17 cellular contexts compared by ENCODE assay signal in genomic region chr6:32815115-32815514, GRCh38. TPM values are rescaled to one million over a fixed set of nuclear protein-coding genes. Genes with fewer than 3 reads are reported as not detected.
DNase-seq lines count a peak whose midpoint lies in the region; TF ChIP-seq lines count a peak whose summit lies in the region.
"Had no signal": no experiment of that assay in that cellular context is flagged by ENCODE, and none has a peak within 500 bp of the region (broad histone marks: within the 10 kb centered on the region; RNA-seq: fewer than 3 reads in every experiment).

No MANE protein-coding gene starts in this region.

- peak overlapping the region; percentile 83 to 90 (median 86) for H3K27ac Mint-ChIP-seq in IgD-negative memory B cell
- no peak overlapping the region for H3K27ac Mint-ChIP-seq in activated naive CD4-positive, alpha-beta T cell treated with anti-CD3 and anti-CD28 coated beads, Interleukin-2, amount 10 ng/mL, durations not matched to agents 7 days and 5 days
- H3K27ac Mint-ChIP-seq: activated T-helper 1 cell treated with anti-CD3 and anti-CD28 coated beads, Interleukin-12 subunit alpha, Interleukin-12 subunit beta, Interleukin-2, Interleukin-4 antibody, amounts not matched to agents 30 ng/mL and 10 ng/mL and 1 ng/mL, durations not matched to agents 14 hours and 24 hours and 36 hours had no signal

- in situ Hi-C loops in astrocyte of the spinal cord (cut with HindIII; ENCODE audit: low sequenced_read_pairs) = no loop called here

- H3K9me3 Mint-ChIP-seq in IgD-negative memory B cell = no peaks in the 10 kb centered on the region
- no peaks in the 10 kb centered on the region for H3K9me3 Mint-ChIP-seq in activated naive CD4-positive, alpha-beta T cell treated with anti-CD3 and anti-CD28 coated beads, Interleukin-2, amount 10 ng/mL, durations not matched to agents 7 days and 5 days
- H3K9me3 Mint-ChIP-seq: activated T-helper 1 cell treated with anti-CD3 and anti-CD28 coated beads, Interleukin-12 subunit alpha, Interleukin-12 subunit beta, Interleukin-2, Interleukin-4 antibody, amounts not matched to agents 30 ng/mL and 10 ng/mL and 1 ng/mL, durations not matched to agents 14 hours and 24 hours and 36 hours had no signal

- peaks cover 11% of the 10 kb centered on the region for H3K36me3 Mint-ChIP-seq in IgD-negative memory B cell
- no peaks in the 10 kb centered on the region for H3K36me3 Mint-ChIP-seq in activated naive CD4-positive, alpha-beta T cell treated with anti-CD3 and anti-CD28 coated beads, Interleukin-2, amount 10 ng/mL, durations not matched to agents 7 days and 5 days

- H3K4me3 Mint-ChIP-seq in IgD-negative memory B cell = peak overlapping the region; percentile 93 to 99 (median 98)
- no peak overlapping the region for H3K4me3 Mint-ChIP-seq in activated naive CD4-positive, alpha-beta T cell treated with anti-CD3 and anti-CD28 coated beads, Interleukin-2, amount 10 ng/mL, durations not matched to agents 7 days and 5 days
- H3K4me3 Mint-ChIP-seq: activated T-helper 1 cell treated with anti-CD3 and anti-CD28 coated beads, Interleukin-12 subunit alpha, Interleukin-12 subunit beta, Interleukin-2, Interleukin-4 antibody, amounts not matched to agents 30 ng/mL and 10 ng/mL and 1 ng/mL, durations not matched to agents 14 hours and 24 hours and 36 hours had no signal

- no peak overlapping the region for H3K4me3 ChIP-seq in astrocyte of the spinal cord (ENCODE audit: low read depth, low read length)
- H3K4me3 ChIP-seq: adrenal gland, MG63, testis had no signal

- DNase-seq in astrocyte of the spinal cord (ENCODE audit: low read depth, low spot score) = peak; percentile 52
- peak; percentile 38 for DNase-seq in hepatic stellate cell (ENCODE audit: low spot score)
- DNase-seq in stromal cell of bone marrow (ENCODE audit: low read depth) = peak; percentile 73
- no peak for DNase-seq in activated naive CD4-positive, alpha-beta T cell treated with anti-CD3 and anti-CD28 coated beads, Interleukin-2, amount 10 ng/mL, durations not matched to agents 7 days and 5 days
- DNase-seq in COLO668 (lab: John Stamatoyannopoulos, UW; ENCODE audit: unreplicated experiment) = no peak
- DNase-seq in NCI-H1436 treated with DMSO at 0.1 percent for 48 hours (lab: John Stamatoyannopoulos, UW) = no peak
- DNase-seq: adrenal gland, C1 segment of cervical spinal cord, hippocampal formation, left cardiac atrium, MG63, NCI-H2029, NCI-H510A, PC-3, testis had no signal

- CTCF ChIA-PET in activated naive CD4-positive, alpha-beta T cell treated with anti-CD3 and anti-CD28 coated beads, Interleukin-2, amount 10 ng/mL, durations not matched to agents 7 days and 5 days (lab: Charles Lee) = no interaction called here

- TF ChIP-seq CTCF in astrocyte of the spinal cord (IDR thresholded peaks at IDR 0.05; ENCODE audit: low read depth, low read length) = no peak

- H3K4me1 Mint-ChIP-seq in IgD-negative memory B cell = peaks cover 48 to 58% (median 48%) of the 10 kb centered on the region in 3 donors
- H3K4me1 Mint-ChIP-seq in activated naive CD4-positive, alpha-beta T cell treated with anti-CD3 and anti-CD28 coated beads, Interleukin-2, amount 10 ng/mL, durations not matched to agents 7 days and 5 days = peaks cover 3% of the 10 kb centered on the region

- H3K27me3 Mint-ChIP-seq in IgD-negative memory B cell = no peaks in the 10 kb centered on the region
- H3K27me3 Mint-ChIP-seq in activated naive CD4-positive, alpha-beta T cell treated with anti-CD3 and anti-CD28 coated beads, Interleukin-2, amount 10 ng/mL, durations not matched to agents 7 days and 5 days = no peaks in the 10 kb centered on the region

RNA-seq across cellular contexts. Expression of gene HLA-DOB, which starts 1.7 kb away (rescaled TPM):
- polyA plus RNA-seq in IgD-negative memory B cell = 368 TPM

RNA-seq across cellular contexts. Expression of gene TAP2, which starts 23.4 kb away (rescaled TPM):
- 26.8 TPM for polyA plus RNA-seq in IgD-negative memory B cell

RNA-seq across cellular contexts. Expression of gene PSMB8, which starts 28.7 kb away (rescaled TPM):
- 366 TPM for polyA plus RNA-seq in IgD-negative memory B cell

RNA-seq across cellular contexts. Expression of gene TAP1, which starts 38.4 kb away (rescaled TPM):
- 219 TPM for polyA plus RNA-seq in IgD-negative memory B cell

RNA-seq across cellular contexts. Expression of gene PSMB9, which starts 38.9 kb away (rescaled TPM):
- polyA plus RNA-seq in IgD-negative memory B cell = 695 TPM

Comparison
In these comparisons a context has a peak if more than half of its experiments do, and no peak if none do; other contexts are left out.
1. DNase-seq: peak in astrocyte of the spinal cord (single experiment), hepatic stellate cell (single experiment) and stromal cell of bone marrow (single experiment); none in activated naive CD4-positive, alpha-beta T cell treated with anti-CD3 and anti-CD28 coated beads, Interleukin-2, amount 10 ng/mL, durations not matched to agents 7 days and 5 days (single experiment), COLO668 (single experiment) and NCI-H1436 treated with DMSO at 0.1 percent for 48 hours (single experiment).